ENCODE assay signal across 17 cellular contexts in the genomic region with DNA sequence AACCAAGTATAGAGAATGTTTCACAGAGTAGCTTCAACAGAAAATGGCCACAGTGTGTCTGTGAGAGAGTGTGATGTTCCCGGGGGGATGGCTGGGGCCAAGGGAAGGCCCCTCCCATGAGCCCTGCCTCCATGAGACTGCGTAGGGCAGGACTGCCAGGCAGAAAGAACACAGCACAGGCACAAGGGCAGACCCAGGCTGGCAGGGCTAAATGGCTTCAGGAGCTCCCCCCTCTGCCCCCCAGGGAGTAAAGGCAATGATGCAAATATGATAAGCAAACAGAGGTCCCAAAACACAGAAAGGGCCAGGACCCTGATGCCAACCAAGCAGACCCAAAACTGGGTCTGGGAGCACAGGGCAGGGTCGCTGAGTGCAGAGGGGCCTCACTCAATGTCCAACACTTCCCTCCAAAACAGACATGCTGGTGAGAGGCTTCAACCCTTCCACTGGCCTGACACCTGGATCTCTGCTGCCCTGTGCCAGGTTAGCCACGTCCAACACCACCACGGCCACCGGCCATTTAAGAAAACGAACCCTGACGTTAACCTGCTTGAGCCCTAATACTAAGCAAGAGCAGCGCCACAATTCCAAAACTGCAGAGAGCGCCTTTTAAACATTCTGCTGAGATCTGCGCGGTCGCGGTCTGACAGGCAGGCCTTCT.
A peak's percentile ranks its signal among the peaks of the same experiment; 100 is the strongest.
DNase-seq lines count a peak whose midpoint lies in the region; ATAC-seq, FAIRE-seq and TF ChIP-seq lines count a peak whose summit lies in the region.
"Had no signal": no experiment of that assay in that cellular context is flagged by ENCODE, and none has a peak within 500 bp of the region (broad histone marks: within the 10 kb centered on the region; RNA-seq: fewer than 3 reads in every experiment).

No MANE protein-coding gene starts in this region.

- no peak overlapping the region for H3K4ac ChIP-seq in H1 (replicated peaks; ENCODE audit: insufficient read length, low read depth, low read length)

- WGBS in H1 (ENCODE audit: extremely low coverage in 1 of 2, insufficient coverage in 1 of 2, insufficient read length in 1 of 2, insufficient replicate concordance in 2 of 2, low coverage in 1 of 2, low lambda C conversion rate in 2 of 2, missing lambda C conversion rate in 1 of 2), 2 experiments = 96% methylated on average over 14 of the region's 14 CpGs; no CpG with 5 or more reads in 1 of the 2 experiments
- WGBS in suprapubic skin = 90% methylated on average over 10 of the region's 14 CpGs

- H3K79me2 ChIP-seq in H1 (ENCODE audit: control insufficient read depth in 1 of 2, insufficient read depth in 2 of 2, low read length in 2 of 2) = peaks cover 0 to 93% of the 10 kb centered on the region in 2 experiments; a peak in 3 of 4 replicates

- no peak overlapping the region for H4K5ac ChIP-seq in H1 (ENCODE audit: insufficient read length, low read depth, low read length)

- H2BK20ac ChIP-seq in H1 (ENCODE audit: low read length) = no peak overlapping the region

- H3K4me2 ChIP-seq in H1 (ENCODE audit: insufficient read depth in 1 of 2, low read depth in 2 of 2, low read length in 2 of 2) = no peak overlapping the region
- H3K4me2 ChIP-seq: PC-9 had no signal

- H3K18ac ChIP-seq in H1 (ENCODE audit: extremely low read depth, low read length) = no peak overlapping the region

- H3K36me3 ChIP-seq in H1 (ENCODE audit: control insufficient read depth in 2 of 4, insufficient read depth in 4 of 4, low read length in 3 of 4) (no peaks in the 10 kb centered on the region; a peak in 1 of 8 replicates), muscle layer of duodenum (ENCODE audit: control insufficient read depth in 1 of 2, insufficient read depth in 2 of 2, low read length in 2 of 2) (no peaks in the 10 kb centered on the region), suprapubic skin (no peaks in the 10 kb centered on the region)
- H3K36me3 ChIP-seq: left lung had no signal

- no peak for FAIRE-seq in H1 (lab: Jason Lieb, UNC)

- no peak overlapping the region for H3K56ac ChIP-seq in H1 (replicated peaks; ENCODE audit: insufficient read length, low read depth, low read length)

- H3K27ac ChIP-seq in H1 (ENCODE audit: low read depth, low read length) (no peak overlapping the region), muscle layer of duodenum (ENCODE audit: low read length) (peak overlapping the region; percentile 67), suprapubic skin (peak overlapping the region; percentile 28)
- H3K27ac ChIP-seq: HL-60, left lung, PC-9 had no signal

- no peaks in the 10 kb centered on the region for H3K23me2 ChIP-seq in H1 (ENCODE audit: low read depth, low read length)

- H2AFZ ChIP-seq in H1 (ENCODE audit: low read length) = no peak overlapping the region
- H2AFZ ChIP-seq: PC-9 had no signal

- peak overlapping the region; percentile 28; the same call in 1 of the 2 replicates for H4K8ac ChIP-seq in H1 (ENCODE audit: extremely low read depth, insufficient read depth, low read length)

- H2BK120ac ChIP-seq in H1 (replicated peaks; ENCODE audit: low read depth, low read length) = no peak overlapping the region

- no peak overlapping the region for H3K23ac ChIP-seq in H1 (ENCODE audit: insufficient read length)

- TF ChIP-seq EP300 in H1 (IDR thresholded peaks at IDR 0.05; ENCODE audit: borderline replicate concordance in 1 of 2, low read depth in 2 of 2, low read length in 2 of 2) (no peak), suprapubic skin (IDR thresholded peaks at IDR 0.05) (no peak)

- TF ChIP-seq POLR2A in H1 (IDR thresholded peaks at IDR 0.05; ENCODE audit: control extremely low read depth in 1 of 2, low read depth in 2 of 2, low read length in 2 of 2) (no peak), suprapubic skin (IDR thresholded peaks at IDR 0.05) (no peak)

- H4K91ac ChIP-seq in H1 (replicated peaks; ENCODE audit: insufficient read length, low read length) = no peak overlapping the region

- H3K9me3 ChIP-seq in H1 (ENCODE audit: insufficient read depth in 2 of 2, low read depth in 1 of 2, low read length in 1 of 2) (peaks cover 4 to 8% of the 10 kb centered on the region in 2 experiments; a peak in 2 of 4 replicates), muscle layer of duodenum (ENCODE audit: control insufficient read depth in 1 of 2, low read length in 2 of 2) (no peaks in the 10 kb centered on the region), suprapubic skin (no peaks in the 10 kb centered on the region)
- H3K9me3 ChIP-seq: left lung had no signal

- TF ChIP-seq RAD21 in H1 (IDR thresholded peaks at IDR 0.05 in 1 of 2, conservative IDR thresholded peaks at IDR 0.05 in 1 of 2; ENCODE audit: low read depth in 2 of 2, low read length in 2 of 2) = no peak

- no peak overlapping the region; the same call in 1 of the 2 replicates for H2BK5ac ChIP-seq in H1 (ENCODE audit: low read depth, low read length)

- H2AK5ac ChIP-seq in H1 (ENCODE audit: low read depth, low read length) = no peak overlapping the region

- H3K9ac ChIP-seq in H1 (replicated peaks in 1 of 4; ENCODE audit: extremely low read depth in 1 of 4, low read depth in 3 of 4, low read length in 3 of 4) = no peak overlapping the region

- no peak overlapping the region for H3K14ac ChIP-seq in H1 (ENCODE audit: insufficient read length)

- POLR2A ChIA-PET in H1 (lab: Charles Lee; ENCODE audit: partially characterized antibody) = interaction anchor here (1.2 kb wide), 1 partner anchor 18 kb away, joined by 3 read pairs; no protein-coding TSS in a partner anchor

- H3K4me1 ChIP-seq in H1 (replicated peaks in 1 of 4; ENCODE audit: control insufficient read depth in 3 of 4, insufficient read depth in 4 of 4, low read length in 3 of 4) = no peaks in the 10 kb centered on the region; a peak in 2 of 7 replicates
- H3K4me1 ChIP-seq in muscle layer of duodenum (ENCODE audit: control insufficient read depth in 1 of 2, insufficient read depth in 2 of 2, low read length in 2 of 2) = peaks cover 22 to 61% of the 10 kb centered on the region in 2 donors
- peaks cover 57% of the 10 kb centered on the region for H3K4me1 ChIP-seq in suprapubic skin

- CTCF ChIA-PET in H1 (lab: Charles Lee; ENCODE audit: partially characterized antibody) = interaction anchor here (0.7 to 1.6 kb wide), 3 partner anchors 16 to 172 kb away, joined by 3 read pairs; no protein-coding TSS in a partner anchor

- no peak for ATAC-seq in activated CD4-positive, CD25-positive, alpha-beta regulatory T cell treated with anti-CD3 and anti-CD28 coated beads, Interleukin-2, amount 50 U/mL, for 24 hours
- no peak for ATAC-seq in HG02885 (IDR thresholded peaks at IDR 0.05; ENCODE audit: poor library complexity, unreplicated experiment)
- ATAC-seq: stimulated activated naive CD8-positive, alpha-beta T cell treated with anti-CD3 and anti-CD28 coated beads, Interleukin-15, Interleukin-2, amounts not matched to agents 100 U/mL and 50 U/mL, for 24 hours had no signal

- peaks cover 28% of the 10 kb centered on the region for H3K79me1 ChIP-seq in H1 (ENCODE audit: low read depth, low read length)

- no peak overlapping the region for H2BK15ac ChIP-seq in H1 (ENCODE audit: low read length)

- H3K4me3 ChIP-seq in H1 (ENCODE audit: extremely low read depth in 1 of 4, insufficient read depth in 2 of 4, low read depth in 3 of 4, low read length in 4 of 4) (no peak overlapping the region), muscle layer of duodenum (ENCODE audit: low read depth in 1 of 2, low read length in 2 of 2) (peak overlapping the region in 1 of 2 donors; percentile 13), suprapubic skin (no peak overlapping the region)
- H3K4me3 ChIP-seq: left lung, PC-9 had no signal

- peaks cover 4 to 10% of the 10 kb centered on the region in 2 experiments for H4K20me1 ChIP-seq in H1 (replicated peaks in 1 of 2; ENCODE audit: control insufficient read depth in 1 of 2, insufficient read depth in 2 of 2, low read length in 2 of 2)

- in situ Hi-C loops in GM13976 (cut with MboI; ENCODE audit: low sequenced_read_pairs, unreplicated experiment) = no loop called here

- no peak overlapping the region for H2BK12ac ChIP-seq in H1 (ENCODE audit: low read depth, low read length)

- peak; percentile 0 for DNase-seq in activated CD4-positive, CD25-positive, alpha-beta regulatory T cell treated with anti-CD3 and anti-CD28 coated beads, Interleukin-2, amount 50 U/mL, for 72 hours
- DNase-seq in H1 (ENCODE audit: low read depth in 1 of 2, low spot score in 2 of 2) (peak in 1 of 2 experiments; percentile 37), suprapubic skin (ENCODE audit: low spot score in 2 of 2) (peak; percentile 51 to 54), GM13976 (ENCODE audit: low spot score) (no peak), NCI-H2029 treated with DMSO at 0.1 percent for 48 hours (lab: John Stamatoyannopoulos, UW) (no peak)
- DNase-seq: 8988T; activated CD4-positive, alpha-beta T cell treated with anti-CD3 and anti-CD28 coated beads, Interleukin-2, amount 50 U/mL, for 48 hours; effector CD8-positive, alpha-beta T cell; NCI-H2227 treated with DMSO at 0.1 percent for 48 hours; occipital lobe; PC-9 had no signal

- TF ChIP-seq CTCF in H1 (IDR thresholded peaks at IDR 0.05; ENCODE audit: control extremely low read depth in 1 of 3, insufficient read depth in 1 of 3, low read depth in 1 of 3, low read length in 3 of 3) (no peak), suprapubic skin (IDR thresholded peaks at IDR 0.05) (no peak), GM13976 (IDR thresholded peaks at IDR 0.05; ENCODE audit: borderline replicate concordance, control extremely low read depth, extremely low read depth, insufficient read depth, missing control alignments) (no peak)

- no peaks in the 10 kb centered on the region for H3K27me3 ChIP-seq in H1 (replicated peaks in 1 of 4; ENCODE audit: control insufficient read depth in 3 of 4, extremely low read depth in 1 of 4, insufficient read depth in 3 of 4, low read length in 3 of 4)
- H3K27me3 ChIP-seq in muscle layer of duodenum (ENCODE audit: low read depth, low read length) = no peaks in the 10 kb centered on the region
- no peaks in the 10 kb centered on the region for H3K27me3 ChIP-seq in suprapubic skin
- H3K27me3 ChIP-seq: left lung had no signal

TF ChIP-seq in H1, 55 proteins besides CTCF, POLR2A, EP300 and RAD21 (continues in another document):
- TF ChIP-seq CREB1 (IDR thresholded peaks at IDR 0.05) = no peak
- no peak for TF ChIP-seq TCF12 (IDR thresholded peaks at IDR 0.05; ENCODE audit: low read depth, low read length)
- TF ChIP-seq, protein P1, sequence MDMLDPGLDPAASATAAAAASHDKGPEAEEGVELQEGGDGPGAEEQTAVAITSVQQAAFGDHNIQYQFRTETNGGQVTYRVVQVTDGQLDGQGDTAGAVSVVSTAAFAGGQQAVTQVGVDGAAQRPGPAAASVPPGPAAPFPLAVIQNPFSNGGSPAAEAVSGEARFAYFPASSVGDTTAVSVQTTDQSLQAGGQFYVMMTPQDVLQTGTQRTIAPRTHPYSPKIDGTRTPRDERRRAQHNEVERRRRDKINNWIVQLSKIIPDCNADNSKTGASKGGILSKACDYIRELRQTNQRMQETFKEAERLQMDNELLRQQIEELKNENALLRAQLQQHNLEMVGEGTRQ (IDR thresholded peaks at IDR 0.05; ENCODE audit: low read length) = no peak
- TF ChIP-seq FOSL1 (IDR thresholded peaks at IDR 0.05; ENCODE audit: insufficient read depth, low read depth, low read length) = no peak
- TF ChIP-seq HDAC2 (IDR thresholded peaks at IDR 0.05; ENCODE audit: borderline replicate concordance in 1 of 2, low read depth in 2 of 2, low read length in 2 of 2) = no peak

Comparison
In these comparisons a context has a peak if more than half of its experiments do, and no peak if none do; other contexts are left out.
1. DNase-seq: peak in activated CD4-positive, CD25-positive, alpha-beta regulatory T cell treated with anti-CD3 and anti-CD28 coated beads, Interleukin-2, amount 50 U/mL, for 72 hours (single experiment) and suprapubic skin (2 of 2); none in GM13976 (single experiment) and NCI-H2029 treated with DMSO at 0.1 percent for 48 hours (single experiment).